ENCODE assay signal across 9 cellular contexts in the genomic region with DNA sequence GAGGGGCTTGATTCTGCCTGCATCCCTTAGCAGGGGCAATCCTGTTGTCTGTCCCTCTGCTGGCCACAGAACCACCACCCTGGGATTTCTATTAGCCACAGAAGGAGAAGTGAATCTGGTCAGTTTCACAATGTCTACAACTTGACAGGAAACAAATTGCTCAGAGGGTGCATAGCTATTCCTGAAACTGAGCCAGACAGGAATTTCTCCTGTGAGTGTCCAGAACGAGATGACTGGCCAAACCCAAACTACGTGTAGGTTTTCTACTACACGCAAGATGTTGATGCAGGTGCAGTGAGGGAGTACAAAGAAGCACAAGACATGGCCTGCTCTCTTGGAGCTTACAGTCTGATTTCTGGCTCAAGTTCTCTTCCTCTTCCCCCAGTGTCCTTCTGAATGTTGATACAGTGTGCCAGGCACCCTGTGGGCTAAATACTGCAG.
A peak's percentile ranks its signal among the peaks of the same experiment; 100 is the strongest.
DNase-seq lines count a peak whose midpoint lies in the region; ATAC-seq, FAIRE-seq and TF ChIP-seq lines count a peak whose summit lies in the region.
"Had no signal": no experiment of that assay in that cellular context is flagged by ENCODE, and none has a peak within 500 bp of the region (broad histone marks: within the 10 kb centered on the region; RNA-seq: fewer than 3 reads in every experiment).

No MANE protein-coding gene starts in this region.

- no TSS peak for BruUV-seq in PC-9 (replicated peaks; lab: Mats Ljungman, UMichigan)

- H3K36me3 ChIP-seq in SK-N-MC (ENCODE audit: insufficient read depth, low read length) (peaks cover 23% of the 10 kb centered on the region), PC-9 (ENCODE audit: low read depth) (no peaks in the 10 kb centered on the region)

- H3K9ac ChIP-seq in SK-N-MC (ENCODE audit: insufficient read length), result no peak overlapping the region

- 0 out of 2 replicates have a peak overlapping the region, but pooled peaks have one; percentile 5 for H3K4me3 ChIP-seq in SK-N-MC
- H3K4me3 ChIP-seq in PC-9, result no peak overlapping the region

- H3K9me3 ChIP-seq in SK-N-MC (ENCODE audit: low read depth, low read length) (no peaks in the 10 kb centered on the region; the same call in 1 of the 2 replicates), PC-9 (ENCODE audit: insufficient read depth, low read depth) (no peaks in the 10 kb centered on the region)

- no peaks in the 10 kb centered on the region for H3K4me1 ChIP-seq in PC-9 (replicated peaks; ENCODE audit: insufficient read depth)

- POLR2A ChIA-PET in HEK293T (lab: Yijun Ruan, JAX), result no interaction called here
- POLR2A ChIA-PET in PC-9 (lab: Charles Lee; ENCODE audit: unreplicated experiment), result no interaction called here

- FAIRE-seq in urothelium cell line (lab: Jason Lieb, UNC), result no peak

- H2AFZ ChIP-seq in PC-9, result no peak overlapping the region

- peak; percentile 47 for ATAC-seq in GM18519 (IDR thresholded peaks at IDR 0.05; ENCODE audit: low FRiP score, unreplicated experiment)
- peak; percentile 39 for ATAC-seq in HG02884 (IDR thresholded peaks at IDR 0.05; ENCODE audit: unreplicated experiment)

- no peaks in the 10 kb centered on the region for H3F3A ChIP-seq in PC-9 (ENCODE audit: insufficient read depth, low read depth)

- peaks cover 100% of the 10 kb centered on the region for H3K27me3 ChIP-seq in PC-9 (ENCODE audit: insufficient read depth, low read depth)

- DNase-seq in SK-N-MC (ENCODE audit: low read depth, low spot score), result no peak
- peak; percentile 14 for DNase-seq in midbrain (lab: John Stamatoyannopoulos, UW)
- no peak for DNase-seq in HEK293T (ENCODE audit: extremely low spot score)
- no peak for DNase-seq in HuH-7.5 (ENCODE audit: low spot score)
- no peak for DNase-seq in urothelium cell line (ENCODE audit: low spot score)
- no peak for DNase-seq in PC-9
- DNase-seq: NCI-H1417 had no signal

- no peaks in the 10 kb centered on the region for H4K20me1 ChIP-seq in PC-9 (ENCODE audit: insufficient read depth)

- no peak for TF ChIP-seq CTCF in PC-9 (conservative IDR thresholded peaks at IDR 0.05)

- no peaks in the 10 kb centered on the region for H3K9me2 ChIP-seq in PC-9 (ENCODE audit: insufficient read depth)

- H3K27ac ChIP-seq in SK-N-MC (peak overlapping the region; percentile 95), PC-9 (no peak overlapping the region)

- no peaks in the 10 kb centered on the region for H3K79me2 ChIP-seq in PC-9 (ENCODE audit: low read depth)

- intact Hi-C loops in PC-9 (cut with micrococcal nuclease; ENCODE audit: unreplicated experiment), result no loop called here

- H3K4me2 ChIP-seq in PC-9, result no peak overlapping the region

- CTCF ChIA-PET in HEK293T (lab: Yijun Ruan, JAX) (interaction anchor here (1.4 kb wide), 1 partner anchor 8 kb away, joined by 5 read pairs; no protein-coding TSS in a partner anchor), PC-9 (lab: Charles Lee) (no interaction called here)

TF ChIP-seq in HEK293T, 16 proteins besides CTCF, POLR2A, EP300 and RAD21:
- TF ChIP-seq ARNT (IDR thresholded peaks at IDR 0.05) (no peak), CTBP1 (IDR thresholded peaks at IDR 0.05; ENCODE audit: borderline replicate concordance) (no peak), SP1 (IDR thresholded peaks at IDR 0.05) (no peak), LEF1 (IDR thresholded peaks at IDR 0.05; ENCODE audit: borderline replicate concordance) (no peak), L3MBTL2 (conservative IDR thresholded peaks at IDR 0.05) (no peak), TARDBP (IDR thresholded peaks at IDR 0.05) (no peak), SUZ12 (IDR thresholded peaks at IDR 0.05) (no peak), FOXK2 (IDR thresholded peaks at IDR 0.05) (no peak), FOXA1 (IDR thresholded peaks at IDR 0.05) (no peak), HDGF (IDR thresholded peaks at IDR 0.05; ENCODE audit: borderline replicate concordance) (no peak), BHLHE40 (IDR thresholded peaks at IDR 0.05; ENCODE audit: borderline replicate concordance) (no peak), ZNF384 (IDR thresholded peaks at IDR 0.05) (no peak), FOXM1 (IDR thresholded peaks at IDR 0.05; ENCODE audit: borderline replicate concordance) (no peak), ELF4 (IDR thresholded peaks at IDR 0.05) (no peak), NFRKB (IDR thresholded peaks at IDR 0.05) (no peak)
- TF ChIP-seq, protein P1, sequence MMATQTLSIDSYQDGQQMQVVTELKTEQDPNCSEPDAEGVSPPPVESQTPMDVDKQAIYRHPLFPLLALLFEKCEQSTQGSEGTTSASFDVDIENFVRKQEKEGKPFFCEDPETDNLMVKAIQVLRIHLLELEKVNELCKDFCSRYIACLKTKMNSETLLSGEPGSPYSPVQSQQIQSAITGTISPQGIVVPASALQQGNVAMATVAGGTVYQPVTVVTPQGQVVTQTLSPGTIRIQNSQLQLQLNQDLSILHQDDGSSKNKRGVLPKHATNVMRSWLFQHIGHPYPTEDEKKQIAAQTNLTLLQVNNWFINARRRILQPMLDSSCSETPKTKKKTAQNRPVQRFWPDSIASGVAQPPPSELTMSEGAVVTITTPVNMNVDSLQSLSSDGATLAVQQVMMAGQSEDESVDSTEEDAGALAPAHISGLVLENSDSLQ (IDR thresholded peaks at IDR 0.05), result no peak
TF ChIP-seq in HEK293T: peak in this region for 0.
